ENCODE assay signal across 9 cellular contexts in the genomic region with DNA sequence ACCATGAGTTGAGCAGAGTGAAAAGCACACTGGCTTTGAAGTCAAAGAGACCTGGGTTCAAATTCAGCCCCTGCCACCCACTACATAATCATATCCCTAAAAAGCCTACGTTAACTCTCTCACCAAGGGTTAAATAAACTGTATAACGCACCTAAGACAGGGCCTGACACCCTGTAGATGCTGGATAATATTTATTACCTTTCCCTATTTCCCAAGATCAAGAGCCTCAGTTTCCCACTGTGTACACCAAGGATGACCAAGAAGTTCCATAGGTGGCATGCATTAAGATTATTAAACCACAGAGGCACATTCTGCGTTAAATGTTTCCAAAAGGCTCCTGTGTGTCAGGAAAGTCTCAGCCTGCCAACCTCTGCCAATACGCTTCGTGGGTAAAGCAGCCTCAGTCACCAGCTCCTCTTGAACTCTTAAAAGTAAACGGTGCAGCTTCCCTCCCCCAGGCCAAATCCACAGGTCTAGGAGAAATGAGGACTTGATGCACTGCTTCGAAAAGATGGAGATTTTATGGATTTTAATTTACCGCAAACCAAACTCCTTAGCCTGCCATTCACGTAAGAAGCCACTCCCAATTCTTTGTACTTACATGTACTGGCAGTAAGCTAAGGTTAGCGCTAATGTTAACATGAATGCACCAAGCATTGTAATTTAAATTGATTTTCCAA. TPM values are rescaled to one million over a fixed set of nuclear protein-coding genes. Genes with fewer than 3 reads are reported as not detected.
DNase-seq lines count a peak whose midpoint lies in the region; ATAC-seq and TF ChIP-seq lines count a peak whose summit lies in the region.
"Had no signal": no experiment of that assay in that cellular context is flagged by ENCODE, and none has a peak within 500 bp of the region (broad histone marks: within the 10 kb centered on the region; RNA-seq: fewer than 3 reads in every experiment).

No MANE protein-coding gene starts in this region.

- intact Hi-C loops in colonic mucosa (cut with DNase I) = loop anchor here (10.0 kb wide), 1 partner anchor 68 kb away; no protein-coding TSS in a partner anchor

- no peak overlapping the region for H3K23ac ChIP-seq in neuronal stem cell (ENCODE audit: low read depth, low read length, poor library complexity)

- H2BK15ac ChIP-seq in neuronal stem cell (ENCODE audit: low read length) = no peak overlapping the region

- H4K91ac ChIP-seq in neuronal stem cell (ENCODE audit: low read depth, low read length, poor library complexity) = no peak overlapping the region

- no peak overlapping the region for H2BK5ac ChIP-seq in neuronal stem cell (ENCODE audit: low read length)

- H3K4ac ChIP-seq in neuronal stem cell (ENCODE audit: low read length) = no peak overlapping the region

- no peak for TF ChIP-seq CTCF in colonic mucosa (IDR thresholded peaks at IDR 0.05)

- H2BK120ac ChIP-seq in neuronal stem cell (ENCODE audit: low read depth, low read length) = no peak overlapping the region

- H2AFZ ChIP-seq in neuronal stem cell (ENCODE audit: low read length) = no peak overlapping the region

- H3K9ac ChIP-seq in ES-I3 (ENCODE audit: low read depth, low read length) = peak overlapping the region; percentile 75
- no peak overlapping the region for H3K9ac ChIP-seq in colonic mucosa (ENCODE audit: low read depth in 2 of 2, low read length in 2 of 2)
- H3K9ac ChIP-seq in neuronal stem cell (ENCODE audit: low read depth, low read length, poor library complexity) = peak overlapping the region; percentile 24

- no peaks in the 10 kb centered on the region for H3K27me3 ChIP-seq in colonic mucosa
- no peaks in the 10 kb centered on the region for H3K27me3 ChIP-seq in neuronal stem cell (ENCODE audit: control insufficient read depth in 3 of 3, insufficient read depth in 3 of 3, low read depth in 1 of 3, low read length in 3 of 3)

- H3K27ac ChIP-seq in colonic mucosa (no peak overlapping the region), neuronal stem cell (replicated peaks; ENCODE audit: low read length) (no peak overlapping the region)

- peaks cover 4% of the 10 kb centered on the region for H3K79me1 ChIP-seq in neuronal stem cell (ENCODE audit: low read depth, low read length)

- no peak overlapping the region for H2AK5ac ChIP-seq in neuronal stem cell (ENCODE audit: low read depth, low read length)

- H3K36me3 ChIP-seq in ES-I3 (ENCODE audit: insufficient read depth, low read length) (no peaks in the 10 kb centered on the region), colonic mucosa (no peaks in the 10 kb centered on the region), neuronal stem cell (replicated peaks in 1 of 2; ENCODE audit: control insufficient read depth in 2 of 2, insufficient read depth in 2 of 2, low read length in 2 of 2) (peaks cover 0 to 14% of the 10 kb centered on the region in 2 donors)

- H4K8ac ChIP-seq in neuronal stem cell (ENCODE audit: low read depth, low read length) = no peak overlapping the region

- H3K4me1 ChIP-seq in ES-I3 (ENCODE audit: insufficient read depth, low read length) (peaks cover 29% of the 10 kb centered on the region), colonic mucosa (peaks cover 14% of the 10 kb centered on the region), neuronal stem cell (ENCODE audit: control insufficient read depth in 2 of 2, insufficient read depth in 1 of 2, low read depth in 1 of 2, low read length in 2 of 2) (peaks cover 5 to 18% of the 10 kb centered on the region in 2 donors)

- H3K18ac ChIP-seq in neuronal stem cell (ENCODE audit: low read length) = no peak overlapping the region

- H2BK12ac ChIP-seq in neuronal stem cell (ENCODE audit: low read length) = no peak overlapping the region

- H3K14ac ChIP-seq in neuronal stem cell (ENCODE audit: low read length) = no peak overlapping the region

- no peak overlapping the region for H3K4me2 ChIP-seq in neuronal stem cell (ENCODE audit: insufficient read depth, low read length, poor library complexity, severe bottlenecking)

- H3K9me3 ChIP-seq in ES-I3 (ENCODE audit: control insufficient read depth, insufficient read depth, low read length) (no peaks in the 10 kb centered on the region), colonic mucosa (no peaks in the 10 kb centered on the region), neuronal stem cell (replicated peaks in 1 of 2; ENCODE audit: control insufficient read depth in 2 of 2, insufficient read depth in 1 of 2, low read depth in 1 of 2, low read length in 2 of 2) (no peaks in the 10 kb centered on the region)

- DNase-seq in NAMALWA (ENCODE audit: low spot score) (peak; percentile 61), colonic mucosa (peak; percentile 23), neuronal stem cell (ENCODE audit: low spot score) (no peak), cortex of kidney (lab: John Stamatoyannopoulos, UW) (no peak), AG08396 (ENCODE audit: low spot score) (no peak), EL (no peak)

- no peak for ATAC-seq in HG02938 (IDR thresholded peaks at IDR 0.05; ENCODE audit: unreplicated experiment)
- ATAC-seq: HCT116 had no signal

- H3K4me3 ChIP-seq in colonic mucosa (peak overlapping the region; percentile 74), neuronal stem cell (ENCODE audit: low read length in 2 of 2) (no peak overlapping the region)

- WGBS in neuronal stem cell (ENCODE audit: extremely low coverage in 2 of 2, insufficient read length in 2 of 2, insufficient replicate concordance in 1 of 2), 2 donors = no CpG with 5 or more reads among the region's 10 CpGs

RNA-seq across cellular contexts. Expression of a gene that starts 2.7 kb away (rescaled TPM):
- total RNA-seq in colonic mucosa = 10 to 100 TPM; 31.8 to 34.9 TPM
- 11.9 TPM for polyA plus RNA-seq in neuronal stem cell (2013, experiment 1 of 2)
- 11.3 TPM for polyA plus RNA-seq in neuronal stem cell (2013, experiment 2 of 2)

Comparison
In these comparisons a context has a peak if more than half of its experiments do, and no peak if none do; other contexts are left out.
1. H3K9ac ChIP-seq: peak in ES-I3 (single experiment) and neuronal stem cell (single experiment); none in colonic mucosa (0 of 2).
2. DNase-seq: peak in NAMALWA (single experiment) and colonic mucosa (single experiment); none in neuronal stem cell (single experiment), cortex of kidney (single experiment), AG08396 (single experiment) and EL (single experiment).